ENCODE assay signal across 6 cellular contexts in the genomic region with DNA sequence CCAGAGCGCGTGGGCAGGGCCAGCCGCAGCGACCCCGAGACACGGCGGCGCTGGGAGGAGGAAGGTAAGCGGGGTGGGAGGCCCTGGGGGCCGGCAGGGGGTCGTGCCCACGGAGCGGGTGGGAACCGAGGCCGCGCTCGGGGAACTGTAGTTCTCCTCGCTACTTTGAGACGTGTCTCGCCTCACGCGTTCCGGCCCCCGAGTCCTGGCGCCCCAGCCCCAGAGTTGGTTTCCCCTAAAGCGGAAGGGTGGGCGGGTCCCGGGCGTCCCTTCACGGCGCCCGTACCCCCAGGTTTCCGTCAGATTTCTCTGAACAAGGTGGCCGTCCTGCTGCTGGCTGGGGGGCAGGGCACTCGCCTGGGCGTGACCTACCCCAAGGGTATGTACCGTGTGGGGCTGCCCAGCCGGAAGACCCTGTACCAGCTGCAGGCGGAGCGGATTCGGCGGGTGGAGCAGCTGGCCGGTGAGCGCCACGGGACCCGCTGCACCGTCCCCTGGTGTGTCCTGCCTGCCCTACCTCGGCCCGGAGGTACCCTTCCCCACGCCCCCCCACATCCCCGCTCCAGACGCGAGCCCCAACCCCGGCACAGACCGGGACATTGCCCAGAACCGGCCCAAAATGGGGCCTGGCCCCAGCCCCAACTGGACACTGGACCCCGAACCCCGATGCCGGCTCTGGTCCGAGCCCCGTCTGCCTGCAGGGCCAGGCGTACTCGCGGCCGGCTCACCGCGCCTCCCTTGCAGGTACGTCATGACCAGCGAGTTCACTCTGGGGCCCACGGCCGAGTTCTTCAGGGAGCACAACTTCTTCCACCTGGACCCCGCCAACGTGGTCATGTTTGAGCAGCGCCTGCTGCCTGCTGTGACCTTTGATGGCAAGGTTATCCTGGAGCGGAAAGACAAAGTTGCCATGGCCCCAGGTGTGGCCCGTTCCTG. TPM values are rescaled to one million over a fixed set of nuclear protein-coding genes. Genes with fewer than 3 reads are reported as not detected.
DNase-seq lines count a peak whose midpoint lies in the region; ATAC-seq and TF ChIP-seq lines count a peak whose summit lies in the region.

No MANE protein-coding gene starts in this region.

- H3K4me3 ChIP-seq in esophagus (ENCODE audit: low read depth in 1 of 2, low read length in 2 of 2) (peak overlapping the region; percentile 60 to 75), spleen (peak overlapping the region; percentile 55 to 94 (median 68))

- H3K9me3 ChIP-seq in esophagus (ENCODE audit: control insufficient read depth in 2 of 2, insufficient read depth in 1 of 2, low read depth in 1 of 2, low read length in 1 of 2) = no peaks in the 10 kb centered on the region
- no peaks in the 10 kb centered on the region for H3K9me3 ChIP-seq in spleen

- no peak for TF ChIP-seq POLR2A in spleen (IDR thresholded peaks at IDR 0.05)

- intact Hi-C loops in spleen (cut with DNase I; ENCODE audit: low total_unique reads) = no loop called here

- CTCF ChIA-PET in RWPE1 (lab: Yijun Ruan, JAX) = interaction anchor here (1.6 to 2.1 kb wide), 2 partner anchors 10 to 32 kb away, joined by 7 to 12 read pairs; a partner anchor contains a TSS

- peaks cover 6 to 13% of the 10 kb centered on the region in 2 donors for H3K4me1 ChIP-seq in esophagus (ENCODE audit: control insufficient read depth in 2 of 2, insufficient read depth in 2 of 2, low read length in 1 of 2)
- H3K4me1 ChIP-seq in spleen = peaks cover 9 to 71% (median 26%) of the 10 kb centered on the region in 6 donors

- TF ChIP-seq CTCF in RWPE1 (conservative IDR thresholded peaks at IDR 0.05; ENCODE audit: low read depth) (no peak), spleen (IDR thresholded peaks at IDR 0.05 in 8 of 11, conservative IDR thresholded peaks at IDR 0.05 in 3 of 11) (no peak)

- peak overlapping the region; percentile 97 for H3K27ac ChIP-seq in RWPE1
- H3K27ac ChIP-seq in esophagus (ENCODE audit: low read depth in 2 of 2, low read length in 1 of 2) = peak overlapping the region; percentile 22 to 32
- H3K27ac ChIP-seq in spleen = peak overlapping the region in 7 of 8 donors; percentile 67 to 91 (median 77)

- WGBS in esophagus, 2 donors = 11 to 13% methylated on average over 69 to 76 of the region's 76 CpGs
- WGBS in spleen, 5 donors = 0 to 31% (median 21%) methylated on average over 7 to 76 of the region's 76 CpGs

- POLR2A ChIA-PET in RWPE1 (lab: Yijun Ruan, JAX; ENCODE audit: low non-redundant PET) = no interaction called here

- peak; percentile 23 for ATAC-seq in GM19455 (IDR thresholded peaks at IDR 0.05; ENCODE audit: unreplicated experiment)
- no peak for ATAC-seq in GM18867 (IDR thresholded peaks at IDR 0.05; ENCODE audit: unreplicated experiment)
- ATAC-seq in HG03039 (IDR thresholded peaks at IDR 0.05; ENCODE audit: unreplicated experiment) = no peak

- H3K27me3 ChIP-seq in esophagus (ENCODE audit: control insufficient read depth in 1 of 2, insufficient read depth in 2 of 2, low read length in 2 of 2) (no peaks in the 10 kb centered on the region), spleen (replicated peaks in 1 of 7) (peaks cover 0 to 8% (median 0%) of the 10 kb centered on the region in 7 donors)

- H3K36me3 ChIP-seq in esophagus (ENCODE audit: control insufficient read depth in 2 of 2, insufficient read depth in 2 of 2, low read length in 1 of 2) = peaks cover 0 to 15% of the 10 kb centered on the region in 2 donors
- H3K36me3 ChIP-seq in spleen = peaks cover 0 to 48% (median 38%) of the 10 kb centered on the region in 6 donors

- DNase-seq in RWPE1 (ENCODE audit: low spot score) = no peak
- peak; percentile 92 for DNase-seq in spleen

RNA-seq across cellular contexts. Expression of a gene that starts 0.7 kb away (rescaled TPM):
- polyA plus RNA-seq in esophagus (1 to 10 TPM; 2.9 to 3.8 TPM), spleen (10 to 100 TPM; 12.5 to 29.7 (median 24.6) TPM)
- 10 to 100 TPM; 19.5 to 35.9 (median 28.6) TPM for total RNA-seq in spleen

RNA-seq across cellular contexts. Expression of a gene that starts 7.7 kb away (rescaled TPM):
- polyA plus RNA-seq in esophagus = 1 to 10 TPM; 7.5 to 9.0 TPM
- 1 to 10 TPM; 2.1 to 6.5 (median 3.0) TPM for total RNA-seq in spleen
- polyA plus RNA-seq in spleen = 1 to 10 TPM in 2 of 3 donors, under 1 TPM in 1; 0.76 to 2.5 (median 2.4) TPM

RNA-seq across cellular contexts. Expression of a gene that starts 8.8 kb away (rescaled TPM):
- polyA plus RNA-seq in esophagus = 10 to 100 TPM; 28.5 to 42.3 TPM
- total RNA-seq in spleen = 10 to 100 TPM; 43.2 to 67.9 (median 51.7) TPM
- polyA plus RNA-seq in spleen = 100 to 1,000 TPM in 1 of 3 donors, 10 to 100 TPM in 2; 49.6 to 112 (median 90.0) TPM

RNA-seq across cellular contexts. Expression of a gene that starts 24.2 kb away (rescaled TPM):
- polyA plus RNA-seq in esophagus = 1 to 10 TPM; 1.5 to 1.6 TPM
- under 1 TPM in 2 of 7 donors, not detected in 5; 0.32 to 0.40 TPM for total RNA-seq in spleen
- polyA plus RNA-seq in spleen = under 1 TPM in 2 of 3 donors, not detected in 1; 0.11 to 0.58 TPM

RNA-seq across cellular contexts. Expression of a gene that starts 32.0 kb away (rescaled TPM):
- polyA plus RNA-seq in esophagus (10 to 100 TPM; 33.1 to 44.3 TPM), spleen (100 to 1,000 TPM; 104 to 358 (median 256) TPM)
- total RNA-seq in spleen = 100 to 1,000 TPM in 5 of 7 donors, 10 to 100 TPM in 2; 86.3 to 197 (median 111) TPM

Comparison
In these comparisons a context has a peak if more than half of its experiments do, and no peak if none do; other contexts are left out.
1. H3K27ac ChIP-seq: peak in every context shown above with its lines; median percentile 97 in RWPE1; 77 in spleen; 27 in esophagus.